ENCODE assay signal across 21 cellular contexts in the genomic region with DNA sequence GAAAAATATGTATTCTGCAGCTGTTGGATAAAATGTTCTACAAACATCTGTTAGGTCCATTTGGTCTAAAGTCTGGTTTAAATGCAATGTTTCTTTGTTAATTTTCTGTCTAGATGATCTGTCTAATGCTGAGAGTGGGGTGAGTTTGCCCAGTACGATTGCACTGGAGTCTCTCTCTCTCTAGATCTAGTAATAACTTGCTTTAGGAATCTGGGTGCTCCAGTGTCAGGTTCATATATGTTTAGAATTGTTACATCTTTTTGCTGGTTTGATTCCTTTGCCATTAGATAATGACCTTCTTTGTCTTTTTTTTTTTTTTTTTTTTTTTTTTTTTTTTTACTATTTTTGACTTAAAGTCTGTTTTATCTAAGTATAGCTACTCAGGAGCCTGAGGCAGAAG.
"Had no signal": no experiment of that assay in that cellular context is flagged by ENCODE, and none has a peak within 500 bp of the region (broad histone marks: within the 10 kb centered on the region; RNA-seq: fewer than 3 reads in every experiment).

No MANE protein-coding gene starts in this region.

- H3K4me1 Mint-ChIP-seq: endodermal cell had no signal

- H3K27me3 ChIP-seq: body of pancreas, cardiac muscle cell, vagina had no signal

- H3K4me1 ChIP-seq: body of pancreas, lower lobe of right lung, vagina had no signal

- H3K4me3 ChIP-seq: body of pancreas, cardiac muscle cell, lower lobe of right lung, thoracic aorta, vagina had no signal

- H3K27ac Mint-ChIP-seq: activated B cell treated with CpG ODN at 0.5 μM for 24 hours; activated CD4-positive, alpha-beta T cell treated with anti-CD3 and anti-CD28 coated beads for 36 hours; activated naive CD8-positive, alpha-beta T cell treated with anti-CD3 and anti-CD28 coated beads, Interleukin-2, amount 50 U/mL, for 24 hours; activated T-helper 1 cell treated with anti-CD3 and anti-CD28 coated beads, Interleukin-12 subunit alpha, Interleukin-12 subunit beta, Interleukin-2, Interleukin-4 antibody, amounts not matched to agents 30 ng/mL and 10 ng/mL and 1 ng/mL, durations not matched to agents 14 hours and 24 hours and 36 hours; endodermal cell; T-helper 1 cell treated with Interleukin-12 subunit alpha and Interleukin-12 subunit beta and Interleukin-4 antibody, amounts not matched to agents 30 μg/mL and 1 μg/mL, for 36 hours; type B pancreatic cell had no signal

- H3K4me3 Mint-ChIP-seq: activated B cell treated with CpG ODN at 0.5 μM for 24 hours; activated CD4-positive, alpha-beta T cell treated with anti-CD3 and anti-CD28 coated beads for 36 hours; activated T-helper 1 cell treated with anti-CD3 and anti-CD28 coated beads, Interleukin-12 subunit alpha, Interleukin-12 subunit beta, Interleukin-2, Interleukin-4 antibody, amounts not matched to agents 30 ng/mL and 10 ng/mL and 1 ng/mL, durations not matched to agents 14 hours and 24 hours and 36 hours; endodermal cell; natural killer cell; T-helper 1 cell treated with Interleukin-12 subunit alpha and Interleukin-12 subunit beta and Interleukin-4 antibody, amounts not matched to agents 30 μg/mL and 1 μg/mL, for 36 hours; type B pancreatic cell had no signal

- H3K27me3 Mint-ChIP-seq: activated B cell treated with CpG ODN at 0.5 μM for 24 hours; activated CD4-positive, alpha-beta T cell treated with anti-CD3 and anti-CD28 coated beads for 36 hours; activated naive CD8-positive, alpha-beta T cell treated with anti-CD3 and anti-CD28 coated beads, Interleukin-2, amount 50 U/mL, for 24 hours; type B pancreatic cell had no signal

- H3K9me3 ChIP-seq: body of pancreas, thoracic aorta had no signal

- DNase-seq: activated B cell treated with CpG ODN at 0.5 μM for 24 hours; activated CD4-positive, alpha-beta T cell treated with anti-CD3 and anti-CD28 coated beads for 36 hours; activated CD4-positive, alpha-beta T cell treated with anti-CD3 and anti-CD28 coated beads, Interleukin-2, amount 50 U/mL, for 4 hours; activated gamma-delta T cell treated with Interleukin-2 at 50 U/mL for 16 hours; activated naive CD8-positive, alpha-beta T cell treated with anti-CD3 and anti-CD28 coated beads, Interleukin-2, amount 50 U/mL, for 24 hours; body of pancreas; cortex of kidney; endodermal cell; lower lobe of right lung; natural killer cell; retina; stimulated activated CD4-positive, alpha-beta T cell treated with anti-CD3 and anti-CD28 coated beads, Interleukin-4, amount 100 ng/mL, for 24 hours; stimulated activated naive CD4-positive, alpha-beta T cell treated with Interleukin-2 at 50 U/mL for 16 hours; T1000 had no signal

- H3K27ac ChIP-seq: body of pancreas, cardiac muscle cell, lower lobe of right lung, thoracic aorta, vagina had no signal

- ATAC-seq: activated CD4-positive, alpha-beta T cell treated with anti-CD3 and anti-CD28 coated beads for 36 hours; activated naive CD8-positive, alpha-beta T cell treated with anti-CD3 and anti-CD28 coated beads, Interleukin-2, amount 50 U/mL, for 24 hours; body of pancreas; left lobe of liver; lower lobe of right lung; natural killer cell had no signal
